1 cellular context compared by ENCODE assay signal in the genomic region with DNA sequence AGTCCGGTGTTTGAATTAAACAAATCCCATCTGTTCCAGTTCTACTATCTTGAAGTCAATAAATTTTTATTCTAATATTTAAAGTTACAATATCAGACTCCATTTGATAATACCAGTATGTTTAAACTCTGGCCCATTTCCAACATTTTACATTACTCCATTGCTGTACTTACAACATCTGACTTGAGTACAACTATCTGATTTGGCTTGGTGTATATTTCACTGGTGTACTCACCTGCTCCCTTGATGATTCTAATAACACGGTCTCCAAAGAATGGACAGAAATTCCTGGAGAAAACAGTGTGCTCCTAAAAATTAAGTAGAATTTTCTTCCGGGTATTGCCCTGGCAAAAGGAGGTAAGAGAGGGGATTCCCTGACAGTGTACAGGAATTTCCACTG.
TF ChIP-seq lines count a peak whose summit lies in the region.

No MANE protein-coding gene starts in this region.

TF ChIP-seq in SK-N-SH treated with all-trans-retinoic acid at 6 μM for 48 hours, 23 proteins besides CTCF, POLR2A, EP300 and RAD21 (continued from another document):
- TF ChIP-seq TOX (CRISPR knock-in tag; IDR thresholded peaks at IDR 0.05; ENCODE audit: borderline replicate concordance) = no peak
- TF ChIP-seq CSDC2 (CRISPR knock-in tag; IDR thresholded peaks at IDR 0.05) = no peak
- no peak for TF ChIP-seq ZFP30 (CRISPR knock-in tag; IDR thresholded peaks at IDR 0.05)
- TF ChIP-seq ZFP3 (CRISPR knock-in tag; IDR thresholded peaks at IDR 0.05) = no peak
- TF ChIP-seq ISL1 (CRISPR knock-in tag; IDR thresholded peaks at IDR 0.05) = no peak
- TF ChIP-seq, protein P1, sequence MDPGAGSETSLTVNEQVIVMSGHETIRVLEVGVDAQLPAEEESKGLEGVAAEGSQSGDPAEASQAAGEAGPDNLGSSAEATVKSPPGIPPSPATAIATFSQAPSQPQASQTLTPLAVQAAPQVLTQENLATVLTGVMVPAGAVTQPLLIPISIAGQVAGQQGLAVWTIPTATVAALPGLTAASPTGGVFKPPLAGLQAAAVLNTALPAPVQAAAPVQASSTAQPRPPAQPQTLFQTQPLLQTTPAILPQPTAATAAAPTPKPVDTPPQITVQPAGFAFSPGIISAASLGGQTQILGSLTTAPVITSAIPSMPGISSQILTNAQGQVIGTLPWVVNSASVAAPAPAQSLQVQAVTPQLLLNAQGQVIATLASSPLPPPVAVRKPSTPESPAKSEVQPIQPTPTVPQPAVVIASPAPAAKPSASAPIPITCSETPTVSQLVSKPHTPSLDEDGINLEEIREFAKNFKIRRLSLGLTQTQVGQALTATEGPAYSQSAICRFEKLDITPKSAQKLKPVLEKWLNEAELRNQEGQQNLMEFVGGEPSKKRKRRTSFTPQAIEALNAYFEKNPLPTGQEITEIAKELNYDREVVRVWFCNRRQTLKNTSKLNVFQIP (CRISPR knock-in tag; IDR thresholded peaks at IDR 0.05; ENCODE audit: borderline replicate concordance, low read depth) = no peak
- TF ChIP-seq, protein P2, sequence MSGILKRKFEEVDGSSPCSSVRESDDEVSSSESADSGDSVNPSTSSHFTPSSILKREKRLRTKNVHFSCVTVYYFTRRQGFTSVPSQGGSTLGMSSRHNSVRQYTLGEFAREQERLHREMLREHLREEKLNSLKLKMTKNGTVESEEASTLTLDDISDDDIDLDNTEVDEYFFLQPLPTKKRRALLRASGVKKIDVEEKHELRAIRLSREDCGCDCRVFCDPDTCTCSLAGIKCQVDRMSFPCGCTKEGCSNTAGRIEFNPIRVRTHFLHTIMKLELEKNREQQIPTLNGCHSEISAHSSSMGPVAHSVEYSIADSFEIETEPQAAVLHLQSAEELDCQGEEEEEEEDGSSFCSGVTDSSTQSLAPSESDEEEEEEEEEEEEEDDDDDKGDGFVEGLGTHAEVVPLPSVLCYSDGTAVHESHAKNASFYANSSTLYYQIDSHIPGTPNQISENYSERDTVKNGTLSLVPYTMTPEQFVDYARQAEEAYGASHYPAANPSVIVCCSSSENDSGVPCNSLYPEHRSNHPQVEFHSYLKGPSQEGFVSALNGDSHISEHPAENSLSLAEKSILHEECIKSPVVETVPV (CRISPR knock-in tag; IDR thresholded peaks at IDR 0.05) = no peak
- no peak for TF ChIP-seq ESRRG (CRISPR knock-in tag; IDR thresholded peaks at IDR 0.05)
- TF ChIP-seq, protein P3, sequence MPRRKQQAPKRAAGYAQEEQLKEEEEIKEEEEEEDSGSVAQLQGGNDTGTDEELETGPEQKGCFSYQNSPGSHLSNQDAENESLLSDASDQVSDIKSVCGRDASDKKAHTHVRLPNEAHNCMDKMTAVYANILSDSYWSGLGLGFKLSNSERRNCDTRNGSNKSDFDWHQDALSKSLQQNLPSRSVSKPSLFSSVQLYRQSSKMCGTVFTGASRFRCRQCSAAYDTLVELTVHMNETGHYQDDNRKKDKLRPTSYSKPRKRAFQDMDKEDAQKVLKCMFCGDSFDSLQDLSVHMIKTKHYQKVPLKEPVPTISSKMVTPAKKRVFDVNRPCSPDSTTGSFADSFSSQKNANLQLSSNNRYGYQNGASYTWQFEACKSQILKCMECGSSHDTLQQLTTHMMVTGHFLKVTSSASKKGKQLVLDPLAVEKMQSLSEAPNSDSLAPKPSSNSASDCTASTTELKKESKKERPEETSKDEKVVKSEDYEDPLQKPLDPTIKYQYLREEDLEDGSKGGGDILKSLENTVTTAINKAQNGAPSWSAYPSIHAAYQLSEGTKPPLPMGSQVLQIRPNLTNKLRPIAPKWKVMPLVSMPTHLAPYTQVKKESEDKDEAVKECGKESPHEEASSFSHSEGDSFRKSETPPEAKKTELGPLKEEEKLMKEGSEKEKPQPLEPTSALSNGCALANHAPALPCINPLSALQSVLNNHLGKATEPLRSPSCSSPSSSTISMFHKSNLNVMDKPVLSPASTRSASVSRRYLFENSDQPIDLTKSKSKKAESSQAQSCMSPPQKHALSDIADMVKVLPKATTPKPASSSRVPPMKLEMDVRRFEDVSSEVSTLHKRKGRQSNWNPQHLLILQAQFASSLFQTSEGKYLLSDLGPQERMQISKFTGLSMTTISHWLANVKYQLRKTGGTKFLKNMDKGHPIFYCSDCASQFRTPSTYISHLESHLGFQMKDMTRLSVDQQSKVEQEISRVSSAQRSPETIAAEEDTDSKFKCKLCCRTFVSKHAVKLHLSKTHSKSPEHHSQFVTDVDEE (CRISPR knock-in tag; IDR thresholded peaks at IDR 0.05) = no peak
- TF ChIP-seq ZNF8 (CRISPR knock-in tag; IDR thresholded peaks at IDR 0.05) = no peak
- no peak for TF ChIP-seq GLIS3 (CRISPR knock-in tag; IDR thresholded peaks at IDR 0.05)
